ENCODE assay signal across 21 cellular contexts in the genomic region with DNA sequence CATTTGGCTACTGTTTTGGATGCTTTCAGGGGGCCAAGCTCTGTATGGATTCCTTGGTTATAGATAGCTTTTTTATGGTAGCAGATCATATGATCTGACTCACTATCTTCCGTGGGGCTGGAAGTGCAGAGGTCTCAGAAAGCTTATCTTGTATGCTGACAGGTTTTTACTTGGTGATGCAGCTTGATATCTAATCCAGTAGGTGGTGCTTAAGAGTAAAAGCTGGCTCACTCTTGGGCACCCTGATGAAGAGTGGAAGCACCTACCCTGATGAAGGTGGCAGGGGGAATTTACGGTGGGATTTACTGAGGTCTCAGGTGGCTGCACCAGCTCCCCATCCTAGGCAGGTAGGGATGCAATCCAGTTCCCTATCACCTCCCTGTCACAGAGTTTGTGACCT.
DNase-seq lines count a peak whose midpoint lies in the region; ATAC-seq and TF ChIP-seq lines count a peak whose summit lies in the region.
"Had no signal": no experiment of that assay in that cellular context is flagged by ENCODE, and none has a peak within 500 bp of the region (broad histone marks: within the 10 kb centered on the region; RNA-seq: fewer than 3 reads in every experiment).

No MANE protein-coding gene starts in this region.

- H3K27ac ChIP-seq in mammary epithelial cell (ENCODE audit: insufficient read depth, low read depth, low read length): no peak overlapping the region
- no peak overlapping the region for H3K27ac ChIP-seq in MM.1S (ENCODE audit: low read length)
- H3K27ac ChIP-seq in osteoblast (ENCODE audit: low read depth, low read length): no peak overlapping the region
- H3K27ac ChIP-seq: PC-9, SJSA1 had no signal

- POLR2A ChIA-PET in MCF 10A (lab: Yijun Ruan, JAX): interaction anchor here (0.6 to 0.7 kb wide), 2 partner anchors 77 to 82 kb away, joined by 3 read pairs; no protein-coding TSS in a partner anchor

- dilution Hi-C loops in mammary epithelial cell (cut with HindIII; ENCODE audit: low sequenced_read_pairs): no loop called here

- TF ChIP-seq CTCF in mammary epithelial cell (conservative IDR thresholded peaks at IDR 0.05 in 1 of 2, IDR thresholded peaks at IDR 0.05 in 1 of 2; ENCODE audit: extremely low read depth in 1 of 2, insufficient read depth in 1 of 2, low read depth in 1 of 2, low read length in 2 of 2) (peak; percentile 6 to 29), MCF 10A (IDR thresholded peaks at IDR 0.05; ENCODE audit: unreplicated experiment) (no peak), MM.1S (IDR thresholded peaks at IDR 0.05; ENCODE audit: low read length) (peak; percentile 20), fibroblast of villous mesenchyme (IDR thresholded peaks at IDR 0.05; ENCODE audit: insufficient read depth, low read depth, low read length) (peak; percentile 14), osteoblast (IDR thresholded peaks at IDR 0.05; ENCODE audit: extremely low read depth, low read depth, low read length) (peak; percentile 8)

- peaks cover 7% of the 10 kb centered on the region for H3K36me3 Mint-ChIP-seq in MCF 10A (ENCODE audit: insufficient read depth, unreplicated experiment)

- no peaks in the 10 kb centered on the region for H3K4me1 Mint-ChIP-seq in MCF 10A (ENCODE audit: insufficient read depth, unreplicated experiment)

- H3K36me3 ChIP-seq in mammary epithelial cell (ENCODE audit: insufficient read depth, low read length): no peaks in the 10 kb centered on the region
- H3K36me3 ChIP-seq in MM.1S (replicated peaks; ENCODE audit: insufficient read depth, low read length): no peaks in the 10 kb centered on the region
- H3K36me3 ChIP-seq in osteoblast (ENCODE audit: insufficient read depth, low read length): no peaks in the 10 kb centered on the region
- H3K36me3 ChIP-seq: MG63, SJSA1 had no signal

- H2AFZ ChIP-seq in mammary epithelial cell (ENCODE audit: low read depth, low read length) (no peak overlapping the region), MM.1S (ENCODE audit: low read length) (no peak overlapping the region), osteoblast (ENCODE audit: low read length) (no peak overlapping the region)
- H2AFZ ChIP-seq: PC-9 had no signal

- no peak overlapping the region for H3K4me3 Mint-ChIP-seq in MCF 10A (ENCODE audit: unreplicated experiment)

- H3K9me3 Mint-ChIP-seq in MCF 10A (ENCODE audit: unreplicated experiment): peaks cover 14% of the 10 kb centered on the region

- H3K4me3 ChIP-seq in mammary epithelial cell (replicated peaks in 1 of 3; ENCODE audit: insufficient read depth in 1 of 3, low read depth in 2 of 3, low read length in 3 of 3) (no peak overlapping the region), MM.1S (ENCODE audit: low read length) (no peak overlapping the region), fibroblast of villous mesenchyme (ENCODE audit: low read depth, low read length) (no peak overlapping the region), osteoblast (ENCODE audit: insufficient read depth, low read length) (no peak overlapping the region)
- H3K4me3 ChIP-seq: MG63, PC-9, SJSA1 had no signal

- no peaks in the 10 kb centered on the region for H3K27me3 ChIP-seq in mammary epithelial cell (ENCODE audit: insufficient read depth, low read length)
- no peaks in the 10 kb centered on the region for H3K27me3 ChIP-seq in MM.1S (replicated peaks; ENCODE audit: insufficient read depth, low read length)
- no peaks in the 10 kb centered on the region for H3K27me3 ChIP-seq in osteoblast (ENCODE audit: insufficient read depth, low read length)
- H3K27me3 ChIP-seq: MG63, SJSA1 had no signal

- DNase-seq in mammary epithelial cell (peak; percentile 4), MCF 10A (ENCODE audit: unreplicated experiment) (no peak), MM.1S (no peak), fibroblast of villous mesenchyme (ENCODE audit: low read depth) (no peak), osteoblast (ENCODE audit: insufficient read length, low spot score, missing footprints) (no peak), foreskin melanocyte (no peak), Right ventricle myocardium inferior (ENCODE audit: missing footprints) (no peak), NCI-H446 (lab: John Stamatoyannopoulos, UW) (no peak)
- DNase-seq: C1 segment of cervical spinal cord, DMS 273 treated with DMSO at 0.1 percent for 48 hours, EL, HCEC 1CT, KG1, MG63, NCI-H1105, NCI-H1694 treated with DMSO at 0.1 percent for 48 hours, NCI-H2107, NCI-H2227 treated with DMSO at 0.1 percent for 48 hours, NCI-H526 treated with DMSO at 0.1 percent for 48 hours, PC-9 had no signal

- no peak for ATAC-seq in Right ventricle myocardium inferior

- CTCF ChIA-PET in mammary epithelial cell (lab: Charles Lee; ENCODE audit: low non-redundant PET): no interaction called here
- CTCF ChIA-PET in MCF 10A (lab: Yijun Ruan, JAX): interaction anchor here (0.6 kb wide), 2 partner anchors 52 to 1556 kb away, joined by 3 to 4 read pairs; no protein-coding TSS in a partner anchor

- WGBS in mammary epithelial cell (ENCODE audit: low coverage, missing lambda C conversion rate): 60% methylated on average over 2 of the region's 2 CpGs

- intact Hi-C loops in mammary epithelial cell (cut with micrococcal nuclease) (no loop called here), MCF 10A (cut with micrococcal nuclease) (no loop called here), Right ventricle myocardium inferior (cut with DNase I) (no loop called here)

- no peaks in the 10 kb centered on the region for H3K9me2 ChIP-seq in MM.1S (replicated peaks; ENCODE audit: insufficient read depth, low read length)

- H3K9ac ChIP-seq in mammary epithelial cell (ENCODE audit: insufficient read depth, low read length) (no peak overlapping the region), MM.1S (ENCODE audit: low read length) (no peak overlapping the region)

- H3K9me3 ChIP-seq in mammary epithelial cell (replicated peaks; ENCODE audit: insufficient read depth, low read length): no peaks in the 10 kb centered on the region
- no peaks in the 10 kb centered on the region for H3K9me3 ChIP-seq in MM.1S (replicated peaks; ENCODE audit: insufficient read depth, low read length)
- H3K9me3 ChIP-seq in osteoblast (ENCODE audit: low read depth, low read length): peaks cover 5% of the 10 kb centered on the region

- no peaks in the 10 kb centered on the region for H3K4me1 ChIP-seq in mammary epithelial cell (ENCODE audit: insufficient read depth, low read length)
- no peaks in the 10 kb centered on the region for H3K4me1 ChIP-seq in MM.1S (ENCODE audit: low read length)
- H3K4me1 ChIP-seq in osteoblast (ENCODE audit: insufficient read depth, low read length): no peaks in the 10 kb centered on the region
- H3K4me1 ChIP-seq: SJSA1 had no signal

- in situ Hi-C loops in mammary epithelial cell (cut with MboI; ENCODE audit: low sequenced_read_pairs in 2 of 2): no loop called here

- no peak overlapping the region for H3K27ac Mint-ChIP-seq in MCF 10A (ENCODE audit: low read depth, unreplicated experiment)

- BruUV-seq in mammary epithelial cell (replicated peaks; lab: Mats Ljungman, UMichigan) (no TSS peak), MCF 10A (replicated peaks; lab: Mats Ljungman, UMichigan) (no TSS peak)

- no peaks in the 10 kb centered on the region for H3F3A ChIP-seq in MM.1S (ENCODE audit: insufficient read depth, low read length)

- no peaks in the 10 kb centered on the region for H3K27me3 Mint-ChIP-seq in MCF 10A (ENCODE audit: insufficient read depth, unreplicated experiment)

- H4K20me1 ChIP-seq in mammary epithelial cell (ENCODE audit: insufficient read depth, low read length): no peaks in the 10 kb centered on the region
- no peaks in the 10 kb centered on the region for H4K20me1 ChIP-seq in MM.1S (ENCODE audit: insufficient read depth, low read length)
- no peaks in the 10 kb centered on the region for H4K20me1 ChIP-seq in osteoblast (ENCODE audit: insufficient read depth, low read length)

- H3K79me2 ChIP-seq in mammary epithelial cell (ENCODE audit: insufficient read depth, low read length): no peaks in the 10 kb centered on the region
- no peaks in the 10 kb centered on the region for H3K79me2 ChIP-seq in MM.1S (ENCODE audit: low read length)
- no peaks in the 10 kb centered on the region for H3K79me2 ChIP-seq in osteoblast (ENCODE audit: insufficient read depth, low read length)

- no peak overlapping the region for H3K4me2 ChIP-seq in mammary epithelial cell (ENCODE audit: insufficient read depth, low read depth, low read length)
- H3K4me2 ChIP-seq in MM.1S (ENCODE audit: low read depth, low read length): no peak overlapping the region
- H3K4me2 ChIP-seq in osteoblast (ENCODE audit: insufficient read depth, low read length): no peak overlapping the region
- H3K4me2 ChIP-seq: PC-9 had no signal
